ENCODE assay signal across 10 cellular contexts in the genomic region with DNA sequence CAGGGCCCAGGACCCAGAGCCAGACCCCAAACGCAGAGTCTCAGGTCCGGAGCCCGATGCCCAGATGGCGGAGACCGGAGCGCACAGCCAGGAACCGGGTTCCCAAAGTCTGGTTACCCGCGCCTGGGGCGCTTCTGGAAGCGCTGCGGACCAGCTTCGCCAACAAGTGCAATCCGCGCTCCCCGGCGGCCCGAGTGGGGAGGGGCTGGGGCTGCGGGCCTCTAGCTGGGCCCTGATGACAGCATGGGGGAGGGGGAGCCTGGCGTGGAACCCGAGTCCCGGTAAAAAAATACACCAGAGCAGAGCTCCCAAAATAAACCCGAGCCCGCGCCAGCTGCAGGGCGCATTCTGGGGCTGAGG. TPM values are rescaled to one million over a fixed set of nuclear protein-coding genes. Genes with fewer than 3 reads are reported as not detected.
DNase-seq lines count a peak whose midpoint lies in the region; ATAC-seq, FAIRE-seq and TF ChIP-seq lines count a peak whose summit lies in the region.
"Had no signal": no experiment of that assay in that cellular context is flagged by ENCODE, and none has a peak within 500 bp of the region (broad histone marks: within the 10 kb centered on the region; RNA-seq: fewer than 3 reads in every experiment).

No MANE protein-coding gene starts in this region.

- no peak for TF ChIP-seq CTCF in psoas muscle (IDR thresholded peaks at IDR 0.05)

- H3K4me3 ChIP-seq in psoas muscle = peak overlapping the region; percentile 73

- in situ Hi-C loops in G401 (cut with HindIII; ENCODE audit: low sequenced_read_pairs) = no loop called here

- WGBS in psoas muscle, 3 donors = 0 to 1% (median 1%) methylated on average over 25 to 26 of the region's 26 CpGs

- H3K4me1 Mint-ChIP-seq in T-cell = peaks cover 6 to 9% (median 8%) of the 10 kb centered on the region in 3 donors

- peaks cover 18 to 41% of the 10 kb centered on the region in 2 donors for H3K27me3 Mint-ChIP-seq in T-cell

- H3K4me1 ChIP-seq in psoas muscle = peaks cover 63% of the 10 kb centered on the region

- no peaks in the 10 kb centered on the region for H3K36me3 Mint-ChIP-seq in T-cell
- H3K36me3 Mint-ChIP-seq: natural killer cell treated with Interleukin-12 subunit alpha and Interleukin-12 subunit beta and Interleukin-15 and Interleukin-18, amount 100 ng/mL, for 72 hours had no signal

- POLR2A ChIA-PET in T-cell (lab: Charles Lee) = interaction anchor here in 1 of 2 donors (0.6 to 1.2 kb wide), 2 partner anchors 20 to 592 kb away, joined by 3 to 4 read pairs; a partner anchor contains a TSS

- ATAC-seq in T-cell (replicated peaks in 1 of 4) (peak; percentile 16 to 24 (median 22)), Right ventricle myocardium superior (ENCODE audit: poor library complexity) (peak; percentile 89), psoas muscle (peak; percentile 81 to 85 (median 82)), HG03469 (IDR thresholded peaks at IDR 0.05; ENCODE audit: unreplicated experiment) (no peak), HG02588 (IDR thresholded peaks at IDR 0.05; ENCODE audit: unreplicated experiment) (no peak)

- no peaks in the 10 kb centered on the region for H3K9me3 ChIP-seq in psoas muscle

- no peaks in the 10 kb centered on the region for H3K27me3 ChIP-seq in psoas muscle (ENCODE audit: insufficient read depth in 3 of 3, low read length in 2 of 3)

- no peak overlapping the region for H3K27ac Mint-ChIP-seq in T-cell
- H3K27ac Mint-ChIP-seq: activated B cell treated with CpG ODN at 0.5 μM for 24 hours had no signal

- no peaks in the 10 kb centered on the region for H3K9me3 Mint-ChIP-seq in T-cell
- H3K9me3 Mint-ChIP-seq: activated B cell treated with CpG ODN at 0.5 μM for 24 hours; natural killer cell treated with Interleukin-12 subunit alpha and Interleukin-12 subunit beta and Interleukin-15 and Interleukin-18, amount 100 ng/mL, for 72 hours had no signal

- H3K27ac ChIP-seq in psoas muscle = peak overlapping the region; percentile 89

- intact Hi-C loops in Right ventricle myocardium superior (cut with DNase I) = no loop called here
- intact Hi-C loops in psoas muscle (cut with DNase I) = no loop called here

- FAIRE-seq in GM12891 (lab: Jason Lieb, UNC) = no peak

- DNase-seq in G401 (ENCODE audit: low spot score) = peak; percentile 80
- DNase-seq in T-cell = peak in 1 of 34 experiments; percentile 13
- peak; percentile 89 for DNase-seq in Right ventricle myocardium superior
- peak; percentile 84 to 94 for DNase-seq in psoas muscle
- DNase-seq in cortex of kidney (lab: John Stamatoyannopoulos, UW) = no peak
- no peak for DNase-seq in GM12891 (ENCODE audit: insufficient read length, low spot score)
- DNase-seq: activated B cell treated with CpG ODN at 0.5 μM for 24 hours had no signal

- peak overlapping the region; percentile 34 to 63 (median 34) for H3K4me3 Mint-ChIP-seq in T-cell

- no peak for TF ChIP-seq POLR2A in GM12891 (IDR thresholded peaks at IDR 0.05; ENCODE audit: low read depth, low read length)

- H3K36me3 ChIP-seq in psoas muscle (ENCODE audit: insufficient read depth in 1 of 2, low read depth in 1 of 2) = no peaks in the 10 kb centered on the region

- CTCF ChIA-PET in T-cell (lab: Charles Lee) = interaction anchor here (0.8 to 1.6 kb wide), 4 partner anchors 9 to 65 kb away, joined by 3 to 10 read pairs (median 4); no protein-coding TSS in a partner anchor

TF ChIP-seq in GM12891, 5 proteins besides CTCF, POLR2A, EP300 and RAD21:
- TF ChIP-seq POLR2AphosphoS5 (IDR thresholded peaks at IDR 0.05; ENCODE audit: low read depth, low read length) (no peak), TAF1 (IDR thresholded peaks at IDR 0.05; ENCODE audit: low read depth, low read length) (no peak), POU2F2 (IDR thresholded peaks at IDR 0.05; ENCODE audit: low read depth, low read length) (no peak), PAX5 (IDR thresholded peaks at IDR 0.05; ENCODE audit: insufficient read depth, low read length, severe bottlenecking) (no peak), SPI1 (IDR thresholded peaks at IDR 0.05; ENCODE audit: low read depth, low read length) (no peak)

RNA-seq across cellular contexts. Expression of a gene that starts 0.5 kb away (rescaled TPM):
- total RNA-seq in G401 (2014; rRNA removed; shearing (Covaris generic)) = not detected in 2 replicates
- total RNA-seq in T-cell (1 to 10 TPM in 1 of 5 donors, under 1 TPM in 3, not detected in 1; 0.22 to 1.3 (median 0.42) TPM), Right ventricle myocardium superior (30.4 TPM), psoas muscle (100 to 1,000 TPM in 1 of 4 donors, 10 to 100 TPM in 3; 35.0 to 112 (median 63.3) TPM)
- 1 to 10 TPM; 1.2 to 7.7 (median 2.3) TPM for polyA plus RNA-seq in psoas muscle
- polyA plus RNA-seq in GM12891 (2012; ENCODE audit: low read depth, missing spikeins) = not detected
- total RNA-seq: activated B cell treated with CpG ODN at 0.5 μM for 24 hours had no signal

RNA-seq across cellular contexts. Expression of a gene that starts 19.8 kb away (rescaled TPM):
- total RNA-seq in G401 (2014; rRNA removed; shearing (Covaris generic)) = 0.62 and 1.9 TPM in 2 replicates
- total RNA-seq in T-cell = 10 to 100 TPM; 10.3 to 38.5 (median 28.5) TPM
- 2.8 TPM for total RNA-seq in Right ventricle myocardium superior
- 1 to 10 TPM; 1.3 to 9.4 (median 3.1) TPM for total RNA-seq in psoas muscle
- polyA plus RNA-seq in psoas muscle = 1 to 10 TPM in 2 of 3 donors, under 1 TPM in 1; 0.29 to 3.2 (median 1.3) TPM
- 0.31 TPM for polyA plus RNA-seq in GM12891 (2012; ENCODE audit: low read depth, missing spikeins)
- total RNA-seq: activated B cell treated with CpG ODN at 0.5 μM for 24 hours had no signal

RNA-seq across cellular contexts. Expression of a gene that starts 32.0 kb away (rescaled TPM):
- total RNA-seq in G401 (2014; rRNA removed; shearing (Covaris generic)) = 0.07 and 1.2 TPM in 2 replicates
- under 1 TPM in 2 of 5 donors, not detected in 3; 0.15 to 0.25 TPM for total RNA-seq in T-cell
- 16.9 TPM for total RNA-seq in Right ventricle myocardium superior
- 10 to 100 TPM in 1 of 4 donors, 1 to 10 TPM in 3; 4.1 to 10.0 (median 6.5) TPM for total RNA-seq in psoas muscle
- polyA plus RNA-seq in psoas muscle = 1 to 10 TPM; 2.1 to 5.8 (median 3.2) TPM
- 0.05 TPM for polyA plus RNA-seq in GM12891 (2012; ENCODE audit: low read depth, missing spikeins)
- total RNA-seq: activated B cell treated with CpG ODN at 0.5 μM for 24 hours; natural killer cell treated with Interleukin-12 subunit alpha and Interleukin-12 subunit beta and Interleukin-15 and Interleukin-18, amount 100 ng/mL, for 72 hours had no signal

Comparison
In these comparisons a context has a peak if more than half of its experiments do, and no peak if none do; other contexts are left out.
1. DNase-seq: peak in G401 (single experiment), Right ventricle myocardium superior (single experiment) and psoas muscle (2 of 2); none in cortex of kidney (single experiment) and GM12891 (single experiment).
2. ATAC-seq: peak in T-cell (4 of 4), Right ventricle myocardium superior (single experiment) and psoas muscle (4 of 4); none in HG03469 (single experiment) and HG02588 (single experiment).
3. RNA of a gene that starts 0.5 kb away (total RNA-seq): 35.0 to 112 TPM in psoas muscle and 30.4 TPM in Right ventricle myocardium superior (single experiment); 0.22 to 1.3 TPM in T-cell and not detected in G401; every median in the first group is over 10 times any median in the second.